Comparison of ENCODE assay signal across 30 cellular contexts in the genomic region with DNA sequence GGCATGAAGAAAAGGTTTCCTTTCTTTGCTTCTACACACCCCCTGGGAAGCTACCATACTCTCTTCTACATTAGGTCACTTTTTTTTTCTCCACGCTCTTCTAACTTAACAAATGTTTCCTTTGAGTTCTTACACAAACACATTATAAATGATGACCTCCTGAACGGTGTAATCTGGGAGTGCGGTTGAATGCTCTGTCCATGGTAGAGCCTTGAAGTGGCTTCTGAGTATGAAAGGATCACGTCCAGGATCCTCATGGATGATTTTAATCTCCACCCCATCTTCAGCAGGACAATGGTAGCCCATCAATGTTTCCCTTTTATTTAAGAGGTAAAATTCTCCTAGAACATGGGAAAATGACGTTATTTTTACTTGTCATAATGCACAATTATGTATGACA.
"Had no signal": no experiment of that assay in that cellular context is flagged by ENCODE, and none has a peak within 500 bp of the region (broad histone marks: within the 10 kb centered on the region; RNA-seq: fewer than 3 reads in every experiment).

No MANE protein-coding gene starts in this region.

- H3K9me3 ChIP-seq: esophagus muscularis mucosa, lower lobe of right lung, neutrophil, pancreas, sigmoid colon, stomach, thyroid gland, vagina had no signal

- H3K27me3 Mint-ChIP-seq: naive B cell; natural killer cell treated with Interleukin-12 subunit alpha and Interleukin-12 subunit beta and Interleukin-15 and Interleukin-18, amount 100 ng/mL, for 72 hours had no signal

- H3K27me3 ChIP-seq: esophagus muscularis mucosa, foreskin keratinocyte, heart right ventricle, neutrophil, pancreas, sigmoid colon, stomach, thyroid gland, vagina had no signal

- ATAC-seq: foreskin keratinocyte; heart right ventricle; left colon; left ventricle myocardium superior; lower lobe of right lung; natural killer cell treated with Interleukin-12 subunit alpha and Interleukin-12 subunit beta and Interleukin-15 and Interleukin-18, amount 100 ng/mL, for 72 hours; pancreas; stimulated activated effector memory CD8-positive, alpha-beta T cell treated with anti-CD3 and anti-CD28 coated beads, Interleukin-12 subunit alpha, Interleukin-12 subunit beta, amount 100 ng/mL, for 72 hours had no signal

- H3K4me1 Mint-ChIP-seq: immature natural killer cell; naive B cell; stimulated activated effector memory CD8-positive, alpha-beta T cell treated with anti-CD3 and anti-CD28 coated beads, Interleukin-12 subunit alpha, Interleukin-12 subunit beta, amount 100 ng/mL, for 72 hours had no signal

- H3K4me1 ChIP-seq: esophagus muscularis mucosa, foreskin keratinocyte, heart right ventricle, lower lobe of right lung, pancreas, sigmoid colon, stomach, thyroid gland, vagina had no signal

- H3K27ac ChIP-seq: coronary artery, esophagus muscularis mucosa, foreskin keratinocyte, heart right ventricle, lower lobe of right lung, neutrophil, pancreas, sigmoid colon, stomach, thyroid gland, vagina had no signal

- FAIRE-seq: endothelial cell of umbilical vein, pancreas had no signal

- H3K27ac Mint-ChIP-seq: immature natural killer cell; naive B cell; natural killer cell treated with Interleukin-12 subunit alpha and Interleukin-12 subunit beta and Interleukin-15 and Interleukin-18, amount 100 ng/mL, for 72 hours; stimulated activated effector memory CD8-positive, alpha-beta T cell treated with anti-CD3 and anti-CD28 coated beads, Interleukin-12 subunit alpha, Interleukin-12 subunit beta, amount 100 ng/mL, for 72 hours had no signal

- H3K9me3 Mint-ChIP-seq: neural crest cell had no signal

- H3K4me3 ChIP-seq: coronary artery, esophagus muscularis mucosa, heart right ventricle, lower lobe of right lung, pancreas, sigmoid colon, stomach, thyroid gland, vagina had no signal

- H3K36me3 Mint-ChIP-seq: immature natural killer cell; naive B cell; natural killer cell treated with Interleukin-12 subunit alpha and Interleukin-12 subunit beta and Interleukin-15 and Interleukin-18, amount 100 ng/mL, for 72 hours; stimulated activated effector memory CD8-positive, alpha-beta T cell treated with anti-CD3 and anti-CD28 coated beads, Interleukin-12 subunit alpha, Interleukin-12 subunit beta, amount 100 ng/mL, for 72 hours had no signal

- H3K4me3 Mint-ChIP-seq: immature natural killer cell; naive B cell; natural killer cell treated with Interleukin-12 subunit alpha and Interleukin-12 subunit beta and Interleukin-15 and Interleukin-18, amount 100 ng/mL, for 72 hours; neural crest cell; stimulated activated effector memory CD8-positive, alpha-beta T cell treated with anti-CD3 and anti-CD28 coated beads, Interleukin-12 subunit alpha, Interleukin-12 subunit beta, amount 100 ng/mL, for 72 hours had no signal

- H3K36me3 ChIP-seq: esophagus muscularis mucosa, heart right ventricle, lower lobe of right lung, neutrophil, pancreas, sigmoid colon, stomach, thyroid gland, vagina had no signal

- DNase-seq: dermis blood vessel endothelial cell; effector memory CD4-positive, alpha-beta T cell; foreskin keratinocyte; glutamatergic neuron; heart right ventricle; hippocampal formation; immature natural killer cell; islet precursor cell; kidney glomerular epithelial cell; left colon; left ventricle myocardium superior; lower lobe of right lung; naive B cell; pancreas; retina; sigmoid colon; stimulated activated CD4-positive, alpha-beta T cell treated with anti-CD3 and anti-CD28 coated beads, Interleukin-2, amount 100 ng/mL, for 24 hours; stimulated activated CD4-positive, alpha-beta T cell treated with anti-CD3 and anti-CD28 coated beads, Interleukin-4, amount 100 ng/mL, for 24 hours; stimulated activated naive CD4-positive, alpha-beta T cell treated with Interleukin-2 at 50 U/mL for 16 hours; stomach; thyroid gland; trophoblast cell had no signal
